In genomic region chr4:88623097-88623496, GRCh38 we compare ENCODE assay signal across 11 cellular contexts. TPM values are rescaled to one million over a fixed set of nuclear protein-coding genes. Genes with fewer than 3 reads are reported as not detected.
DNase-seq lines count a peak whose midpoint lies in the region; ATAC-seq and TF ChIP-seq lines count a peak whose summit lies in the region.
"Had no signal": no experiment of that assay in that cellular context is flagged by ENCODE, and none has a peak within 500 bp of the region (broad histone marks: within the 10 kb centered on the region; RNA-seq: fewer than 3 reads in every experiment).

No MANE protein-coding gene starts in this region.

- H3K79me2 ChIP-seq in PC-3 (ENCODE audit: low read length) = no peaks in the 10 kb centered on the region

- CTCF ChIA-PET in PC-3 (lab: Charles Lee) = no interaction called here

- TF ChIP-seq CTCF in PC-3 (conservative IDR thresholded peaks at IDR 0.05; ENCODE audit: low read depth, low read length) = no peak

- no peaks in the 10 kb centered on the region for H3K9me2 ChIP-seq in PC-3 (replicated peaks; ENCODE audit: low read length)

- no peaks in the 10 kb centered on the region for H4K20me1 ChIP-seq in PC-3 (ENCODE audit: low read length)

- DNase-seq in GM04503 (ENCODE audit: low read depth) (peak; percentile 96), PC-3 (peak; percentile 95), fibroblast of gingiva (ENCODE audit: low read depth) (peak; percentile 87), putamen (ENCODE audit: low spot score) (no peak)
- DNase-seq: cerebellar nuclear complex, GDM1, hippocampal formation had no signal

- H3K9me3 ChIP-seq in PC-3 (ENCODE audit: low read length) = no peaks in the 10 kb centered on the region
- no peaks in the 10 kb centered on the region for H3K9me3 ChIP-seq in skeletal muscle satellite cell (replicated peaks; ENCODE audit: low read length)

- POLR2A ChIA-PET in PC-3 (lab: Charles Lee; ENCODE audit: unreplicated experiment) = interaction anchor here (0.5 to 1.0 kb wide), 2 partner anchors 11 to 30 kb away, joined by 3 read pairs; no protein-coding TSS in a partner anchor

- BruUV-seq in PC-3 (replicated peaks; lab: Mats Ljungman, UMichigan) = no TSS peak

- H3K36me3 ChIP-seq in PC-3 (ENCODE audit: low read depth, low read length) (no peaks in the 10 kb centered on the region), skeletal muscle satellite cell (ENCODE audit: insufficient read depth, low read length) (no peaks in the 10 kb centered on the region)

- H3K4me3 ChIP-seq in PC-3 (ENCODE audit: low read length) (no peak overlapping the region), skeletal muscle satellite cell (ENCODE audit: low read length) (peak overlapping the region; percentile 3)

- H3K4me1 ChIP-seq in PC-3 (ENCODE audit: insufficient read depth, low read length) = peaks cover 32% of the 10 kb centered on the region
- peaks cover 38% of the 10 kb centered on the region for H3K4me1 ChIP-seq in skeletal muscle satellite cell (ENCODE audit: control insufficient read depth, insufficient read depth, low read length)

- intact Hi-C loops in PC-3 (cut with micrococcal nuclease) = loop anchor here (1.0 kb wide), 2 partner anchors 11 to 89 kb away; no protein-coding TSS in a partner anchor

- no peak overlapping the region for H2AFZ ChIP-seq in PC-3 (ENCODE audit: low read length)

- H3K27ac ChIP-seq in PC-3 (ENCODE audit: low read length) = peak overlapping the region; percentile 85

- peaks cover 4% of the 10 kb centered on the region for H3F3A ChIP-seq in PC-3 (ENCODE audit: low read length, unreplicated experiment)

- ATAC-seq in PC-3 = peak; percentile 96
- ATAC-seq in HG03045 (IDR thresholded peaks at IDR 0.05; ENCODE audit: unreplicated experiment) = no peak
- ATAC-seq in GM19395 (IDR thresholded peaks at IDR 0.05; ENCODE audit: unreplicated experiment) = no peak
- ATAC-seq: sciatic nerve had no signal

- H3K4me2 ChIP-seq in PC-3 (ENCODE audit: low read length) (peak overlapping the region; percentile 68), skeletal muscle satellite cell (ENCODE audit: low read length) (peak overlapping the region; percentile 44)

- peak overlapping the region; percentile 13; the same call in 1 of the 2 replicates for H3K9ac ChIP-seq in PC-3 (ENCODE audit: low read length)
- H3K9ac ChIP-seq in skeletal muscle satellite cell (ENCODE audit: low read depth, low read length) = peak overlapping the region; percentile 24

- no peaks in the 10 kb centered on the region for H3K27me3 ChIP-seq in PC-3 (ENCODE audit: low read length)
- H3K27me3 ChIP-seq in skeletal muscle satellite cell (ENCODE audit: control insufficient read depth, insufficient read depth, low read length) = no peaks in the 10 kb centered on the region

RNA-seq across cellular contexts. Expression of gene HERC3, which starts 30.8 kb away (rescaled TPM):
- total RNA-seq in PC-3 (2014; rRNA removed) = 5.2 and 5.4 TPM in 2 replicates
- 16.0 and 23.4 TPM in 2 replicates for total RNA-seq in skeletal muscle satellite cell (2012; rRNA removed)
